Comparison of ENCODE assay signal across 8 cellular contexts in the genomic region with DNA sequence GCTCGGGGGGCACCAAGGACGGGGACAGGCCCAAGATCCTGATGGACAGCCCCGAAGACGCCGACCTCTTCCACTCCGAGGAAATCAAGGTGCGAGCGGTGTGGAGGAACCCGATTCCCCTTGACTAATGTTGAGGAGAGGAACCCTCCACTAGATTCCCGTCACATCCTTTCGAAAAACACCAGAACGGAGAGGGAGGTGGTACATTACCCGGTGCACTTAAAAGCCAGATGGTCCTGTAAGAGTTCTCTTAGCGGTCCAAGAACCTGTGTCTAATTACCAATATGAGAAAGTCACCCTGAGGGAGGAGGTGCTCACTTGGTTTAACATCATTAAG. TPM values are rescaled to one million over a fixed set of nuclear protein-coding genes. Genes with fewer than 3 reads are reported as not detected.
DNase-seq lines count a peak whose midpoint lies in the region; ATAC-seq and TF ChIP-seq lines count a peak whose summit lies in the region.

No MANE protein-coding gene starts in this region.

- BruUV-seq in PC-3 (replicated peaks; lab: Mats Ljungman, UMichigan): no TSS peak

- no peaks in the 10 kb centered on the region for H3K9me3 ChIP-seq in PC-3 (ENCODE audit: low read length)
- H3K9me3 ChIP-seq in esophagus (ENCODE audit: control insufficient read depth in 2 of 2, insufficient read depth in 1 of 2, low read depth in 1 of 2, low read length in 1 of 2): no peaks in the 10 kb centered on the region
- no peaks in the 10 kb centered on the region for H3K9me3 ChIP-seq in parathyroid adenoma (ENCODE audit: control insufficient read depth, low read length)

- no peaks in the 10 kb centered on the region for H3F3A ChIP-seq in PC-3 (ENCODE audit: low read length, unreplicated experiment)

- no peak for TF ChIP-seq CTCF in PC-3 (conservative IDR thresholded peaks at IDR 0.05; ENCODE audit: low read depth, low read length)
- no peak for TF ChIP-seq CTCF in parathyroid adenoma (IDR thresholded peaks at IDR 0.05)

- DNase-seq in NCI-H1092 treated with DMSO at 0.1 percent for 48 hours (lab: John Stamatoyannopoulos, UW) (peak; percentile 24), NCI-H1092 (lab: John Stamatoyannopoulos, UW) (no peak), PC-3 (peak; percentile 20)
- DNase-seq in effector CD4-positive, alpha-beta T cell: no peak

- no peak for ATAC-seq in PC-3
- ATAC-seq in GM19351 (IDR thresholded peaks at IDR 0.05; ENCODE audit: unreplicated experiment): no peak
- no peak for ATAC-seq in HG02798 (IDR thresholded peaks at IDR 0.05; ENCODE audit: poor library complexity, unreplicated experiment)

- H3K4me1 ChIP-seq in PC-3 (ENCODE audit: insufficient read depth, low read length) (peaks cover 26% of the 10 kb centered on the region), esophagus (ENCODE audit: control insufficient read depth in 2 of 2, insufficient read depth in 2 of 2, low read length in 1 of 2) (no peaks in the 10 kb centered on the region), parathyroid adenoma (peaks cover 38% of the 10 kb centered on the region)

- WGBS in esophagus, 2 donors: 0 to 3% methylated on average over 14 of the region's 14 CpGs

- peak overlapping the region; percentile 96 for H3K9ac ChIP-seq in PC-3 (ENCODE audit: low read length)
- peak overlapping the region; percentile 81 for H3K9ac ChIP-seq in parathyroid adenoma

- no peaks in the 10 kb centered on the region for H4K20me1 ChIP-seq in PC-3 (ENCODE audit: low read length)

- H3K27ac ChIP-seq in PC-3 (ENCODE audit: low read length) (peak overlapping the region; percentile 82), esophagus (ENCODE audit: low read depth in 2 of 2, low read length in 1 of 2) (peak overlapping the region; percentile 100), parathyroid adenoma (peak overlapping the region; percentile 78)

- H2AFZ ChIP-seq in PC-3 (ENCODE audit: low read length) (peak overlapping the region; percentile 84), parathyroid adenoma (peak overlapping the region; percentile 98)

- peaks cover 17% of the 10 kb centered on the region; the same call in 1 of the 2 replicates for H3K36me3 ChIP-seq in PC-3 (ENCODE audit: low read depth, low read length)
- H3K36me3 ChIP-seq in esophagus (ENCODE audit: control insufficient read depth in 2 of 2, insufficient read depth in 2 of 2, low read length in 1 of 2): no peaks in the 10 kb centered on the region
- H3K36me3 ChIP-seq in parathyroid adenoma (ENCODE audit: control insufficient read depth, insufficient read depth, low read length): no peaks in the 10 kb centered on the region

- no peaks in the 10 kb centered on the region for H3K9me2 ChIP-seq in PC-3 (replicated peaks; ENCODE audit: low read length)

- peaks cover 39% of the 10 kb centered on the region for H3K79me2 ChIP-seq in PC-3 (ENCODE audit: low read length)
- H3K79me2 ChIP-seq in parathyroid adenoma: peaks cover 7% of the 10 kb centered on the region

- POLR2A ChIA-PET in PC-3 (lab: Charles Lee; ENCODE audit: unreplicated experiment): interaction anchor here (0.6 kb wide), 1 partner anchor 706 kb away, joined by 4 read pairs; no protein-coding TSS in a partner anchor

- H3K27me3 ChIP-seq in PC-3 (ENCODE audit: low read length): no peaks in the 10 kb centered on the region
- no peaks in the 10 kb centered on the region for H3K27me3 ChIP-seq in esophagus (ENCODE audit: control insufficient read depth in 1 of 2, insufficient read depth in 2 of 2, low read length in 2 of 2)
- no peaks in the 10 kb centered on the region for H3K27me3 ChIP-seq in parathyroid adenoma (ENCODE audit: control insufficient read depth, insufficient read depth, low read length)

- intact Hi-C loops in PC-3 (cut with micrococcal nuclease): no loop called here

- peak overlapping the region; percentile 84 for H3K4me2 ChIP-seq in PC-3 (ENCODE audit: low read length)
- H3K4me2 ChIP-seq in parathyroid adenoma (ENCODE audit: low read length): peak overlapping the region; percentile 88

- H3K4me3 ChIP-seq in PC-3 (ENCODE audit: low read length) (peak overlapping the region; percentile 92), esophagus (ENCODE audit: low read depth in 1 of 2, low read length in 2 of 2) (peak overlapping the region; percentile 91 to 98), parathyroid adenoma (ENCODE audit: low read depth, low read length) (peak overlapping the region; percentile 93)

- CTCF ChIA-PET in PC-3 (lab: Charles Lee): interaction anchor here (0.6 to 1.4 kb wide), 6 partner anchors 10 to 223 kb away, joined by 3 to 11 read pairs (median 7); no protein-coding TSS in a partner anchor

RNA-seq across cellular contexts. Expression of gene PRKAB1, which starts 0.3 kb away (rescaled TPM):
- total RNA-seq in PC-3 (2014; rRNA removed): 16.0 and 16.2 TPM in 2 replicates
- 10 to 100 TPM; 28.0 to 30.8 TPM for polyA plus RNA-seq in esophagus

Comparison
In these comparisons a context has a peak if more than half of its experiments do, and no peak if none do; other contexts are left out.
1. DNase-seq: peak in NCI-H1092 treated with DMSO at 0.1 percent for 48 hours (single experiment) and PC-3 (single experiment); none in NCI-H1092 (single experiment) and effector CD4-positive, alpha-beta T cell (single experiment).
2. Peak in every context shown above with its lines, with median percentiles within 50 percentile points of each other: H3K27ac ChIP-seq and H3K4me3 ChIP-seq.